In the genomic region with DNA sequence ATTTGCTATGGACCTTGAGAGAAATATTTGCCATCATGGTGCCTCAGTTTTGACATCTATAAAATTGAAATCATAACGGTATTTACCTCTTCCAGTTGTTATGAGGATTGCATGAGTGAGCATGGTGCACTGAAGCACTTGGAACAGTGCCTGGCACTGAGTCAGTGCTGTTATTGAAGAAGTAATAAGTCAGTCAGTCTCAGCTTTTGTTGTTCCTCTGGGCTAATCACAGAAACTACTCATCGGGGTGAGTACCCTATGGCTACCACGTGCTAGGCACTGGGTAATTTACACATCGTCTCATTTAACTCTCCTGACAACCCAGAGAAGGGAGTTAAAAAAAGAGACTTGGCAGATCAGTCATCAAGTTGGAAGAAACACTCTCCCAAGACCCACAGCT, we compare ENCODE assay signal across 20 cellular contexts.
A peak's percentile ranks its signal among the peaks of the same experiment; 100 is the strongest.
DNase-seq lines count a peak whose midpoint lies in the region; ATAC-seq and TF ChIP-seq lines count a peak whose summit lies in the region.
"Had no signal": no experiment of that assay in that cellular context is flagged by ENCODE, and none has a peak within 500 bp of the region (broad histone marks: within the 10 kb centered on the region; RNA-seq: fewer than 3 reads in every experiment).

No MANE protein-coding gene starts in this region.

- H3K4me1 ChIP-seq in aorta (ENCODE audit: control insufficient read depth in 1 of 2, insufficient read depth in 2 of 2, low read length in 2 of 2), result no peaks in the 10 kb centered on the region
- H3K4me1 ChIP-seq: Caco-2, lower lobe of right lung had no signal

- peaks cover 8% of the 10 kb centered on the region for H3K4me1 Mint-ChIP-seq in T-helper 2 cell treated with Interferon-gamma antibody and Interleukin-4, amounts not matched to agents 5 μg/mL and 100 μg/mL, for 36 hours (ENCODE audit: low read depth)

- ATAC-seq in SK-N-SH treated with all-trans-retinoic acid at 6 μM for 48 hours (no peak), aorta (ENCODE audit: low FRiP score) (no peak)
- ATAC-seq: activated CD8-positive, alpha-beta T cell treated with anti-CD3 and anti-CD28 coated beads, Interleukin-2, amount 10 ng/mL, durations not matched to agents 7 days and 5 days; effector memory CD8-positive, alpha-beta T cell; GM12878; lower lobe of right lung had no signal

- H3K27me3 ChIP-seq in aorta (ENCODE audit: control insufficient read depth in 1 of 2, insufficient read depth in 2 of 2, low read length in 1 of 2), result no peaks in the 10 kb centered on the region

- no peak for TF ChIP-seq CTCF in epithelial cell of esophagus (IDR thresholded peaks at IDR 0.05; ENCODE audit: insufficient read depth, low read depth, low read length, missing control alignments)

- H3K9me3 ChIP-seq in aorta (ENCODE audit: control insufficient read depth, low read length), result no peaks in the 10 kb centered on the region
- H3K9me3 ChIP-seq: Caco-2, lower lobe of right lung had no signal

- peaks cover 3% of the 10 kb centered on the region for H3K36me3 Mint-ChIP-seq in T-helper 2 cell treated with Interferon-gamma antibody and Interleukin-4, amounts not matched to agents 5 μg/mL and 100 μg/mL, for 36 hours (ENCODE audit: low read depth)
- H3K36me3 Mint-ChIP-seq: activated naive CD8-positive, alpha-beta T cell; IgD-negative memory B cell had no signal

- peaks cover 12% of the 10 kb centered on the region for H3K27me3 Mint-ChIP-seq in T-helper 2 cell treated with Interferon-gamma antibody and Interleukin-4, amounts not matched to agents 5 μg/mL and 100 μg/mL, for 36 hours (ENCODE audit: low read depth)

- H3K27ac ChIP-seq in aorta (ENCODE audit: low read depth in 1 of 2, low read length in 2 of 2), result no peak overlapping the region
- H3K27ac ChIP-seq: lower lobe of right lung had no signal

- no peak overlapping the region for H3K4me3 ChIP-seq in epithelial cell of esophagus (ENCODE audit: low read length)
- H3K4me3 ChIP-seq in aorta (ENCODE audit: low read length in 2 of 2), result no peak overlapping the region
- H3K4me3 ChIP-seq: GM12878, lower lobe of right lung had no signal

- peak; percentile 67 for DNase-seq in EL
- peak; percentile 19 for DNase-seq in NCI-H69 (lab: John Stamatoyannopoulos, UW)
- DNase-seq in epithelial cell of esophagus (ENCODE audit: low read depth), result peak; percentile 96
- DNase-seq in kidney tubule cell (ENCODE audit: low spot score), result peak; percentile 89
- DNase-seq in aorta, result no peak
- DNase-seq in T-helper 2 cell treated with Interferon-gamma antibody and Interleukin-4, amounts not matched to agents 5 μg/mL and 100 μg/mL, for 36 hours (ENCODE audit: low spot score), result no peak
- DNase-seq in H4 (ENCODE audit: low spot score), result no peak
- DNase-seq: activated CD8-positive, alpha-beta T cell treated with anti-CD3 and anti-CD28 coated beads, Interleukin-2, amount 10 ng/mL, durations not matched to agents 7 days and 5 days; activated T-cell treated with anti-CD3 and anti-CD28 coated beads, Interleukin-2, amount 50 U/mL, for 48 hours; Caco-2; caudate nucleus; effector memory CD8-positive, alpha-beta T cell; lower lobe of right lung; NCI-H1092; NCI-H2107; stimulated activated CD4-positive, alpha-beta T cell treated with anti-CD3 and anti-CD28 coated beads, Interleukin-4, amount 100 ng/mL, for 1 hour had no signal

- H3K9me3 Mint-ChIP-seq in T-helper 2 cell treated with Interferon-gamma antibody and Interleukin-4, amounts not matched to agents 5 μg/mL and 100 μg/mL, for 36 hours, result peaks cover 15% of the 10 kb centered on the region

- no peak overlapping the region for H3K4me3 Mint-ChIP-seq in T-helper 2 cell treated with Interferon-gamma antibody and Interleukin-4, amounts not matched to agents 5 μg/mL and 100 μg/mL, for 36 hours
- H3K4me3 Mint-ChIP-seq: activated CD8-positive, alpha-beta T cell treated with anti-CD3 and anti-CD28 coated beads, Interleukin-2, amount 10 ng/mL, durations not matched to agents 7 days and 5 days; activated naive CD8-positive, alpha-beta T cell; effector memory CD8-positive, alpha-beta T cell; IgD-negative memory B cell had no signal

- no peak overlapping the region for H3K27ac Mint-ChIP-seq in T-helper 2 cell treated with Interferon-gamma antibody and Interleukin-4, amounts not matched to agents 5 μg/mL and 100 μg/mL, for 36 hours
- H3K27ac Mint-ChIP-seq: activated CD8-positive, alpha-beta T cell treated with anti-CD3 and anti-CD28 coated beads, Interleukin-2, amount 10 ng/mL, durations not matched to agents 7 days and 5 days; activated naive CD8-positive, alpha-beta T cell; effector memory CD8-positive, alpha-beta T cell; IgD-negative memory B cell had no signal

- H3K36me3 ChIP-seq in aorta (ENCODE audit: control insufficient read depth in 1 of 2, insufficient read depth in 2 of 2, low read length in 1 of 2), result no peaks in the 10 kb centered on the region
- H3K36me3 ChIP-seq: lower lobe of right lung had no signal

- WGBS in aorta, 2 donors, result 55 to 61% methylated on average over 4 of the region's 4 CpGs

- intact Hi-C loops in aorta (cut with DNase I), result no loop called here

TF ChIP-seq in SK-N-SH treated with all-trans-retinoic acid at 6 μM for 48 hours, 23 proteins besides CTCF, POLR2A, EP300 and RAD21:
- TF ChIP-seq, protein P1, sequence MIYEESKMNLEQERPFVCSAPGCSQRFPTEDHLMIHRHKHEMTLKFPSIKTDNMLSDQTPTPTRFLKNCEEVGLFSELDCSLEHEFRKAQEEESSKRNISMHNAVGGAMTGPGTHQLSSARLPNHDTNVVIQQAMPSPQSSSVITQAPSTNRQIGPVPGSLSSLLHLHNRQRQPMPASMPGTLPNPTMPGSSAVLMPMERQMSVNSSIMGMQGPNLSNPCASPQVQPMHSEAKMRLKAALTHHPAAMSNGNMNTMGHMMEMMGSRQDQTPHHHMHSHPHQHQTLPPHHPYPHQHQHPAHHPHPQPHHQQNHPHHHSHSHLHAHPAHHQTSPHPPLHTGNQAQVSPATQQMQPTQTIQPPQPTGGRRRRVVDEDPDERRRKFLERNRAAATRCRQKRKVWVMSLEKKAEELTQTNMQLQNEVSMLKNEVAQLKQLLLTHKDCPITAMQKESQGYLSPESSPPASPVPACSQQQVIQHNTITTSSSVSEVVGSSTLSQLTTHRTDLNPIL (CRISPR knock-in tag; IDR thresholded peaks at IDR 0.05; ENCODE audit: low read depth), result no peak
- TF ChIP-seq ISL1 (CRISPR knock-in tag; IDR thresholded peaks at IDR 0.05), result no peak
- TF ChIP-seq ARNTL (CRISPR knock-in tag; IDR thresholded peaks at IDR 0.05; ENCODE audit: borderline replicate concordance, low read depth), result no peak
- no peak for TF ChIP-seq ZFP30 (CRISPR knock-in tag; IDR thresholded peaks at IDR 0.05)

Comparison
In these comparisons a context has a peak if more than half of its experiments do, and no peak if none do; other contexts are left out.
1. DNase-seq: peak in EL (single experiment), NCI-H69 (single experiment), epithelial cell of esophagus (single experiment) and kidney tubule cell (single experiment); none in aorta (0 of 2), T-helper 2 cell treated with Interferon-gamma antibody and Interleukin-4, amounts not matched to agents 5 μg/mL and 100 μg/mL, for 36 hours (single experiment) and H4 (single experiment).